Comparison of ENCODE assay signal across 8 cellular contexts in the genomic region with DNA sequence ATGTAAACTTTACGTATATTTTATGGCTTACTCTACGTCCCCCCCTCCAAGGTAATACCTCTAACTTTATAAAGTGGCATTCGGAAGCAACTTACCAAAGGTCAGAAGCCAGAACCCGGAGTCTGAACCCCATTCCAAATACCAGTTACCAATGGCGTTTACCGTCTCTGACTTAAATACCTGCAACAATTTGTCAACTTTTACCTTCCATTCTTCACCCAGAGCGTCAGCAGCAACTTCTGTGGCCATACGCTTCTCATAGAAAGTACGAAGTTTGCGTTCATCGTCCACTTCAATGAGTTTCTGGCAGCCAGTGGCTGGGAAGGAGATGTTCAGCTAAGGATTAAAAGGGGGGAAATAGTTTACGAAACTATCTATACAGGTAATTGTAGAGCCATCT. TPM values are rescaled to one million over a fixed set of nuclear protein-coding genes. Genes with fewer than 3 reads are reported as not detected.
DNase-seq lines count a peak whose midpoint lies in the region; ATAC-seq, FAIRE-seq and TF ChIP-seq lines count a peak whose summit lies in the region.

No MANE protein-coding gene starts in this region.

- SMC1A ChIA-PET in GM12878 (lab: Charles Lee; ENCODE audit: uncharacterized antibody, unreplicated experiment): interaction anchor here (0.9 to 1.0 kb wide), 2 partner anchors 74 to 78 kb away, joined by 4 read pairs; no protein-coding TSS in a partner anchor

- H3K4me1 ChIP-seq in left ventricle myocardium inferior (peaks cover 42% of the 10 kb centered on the region), GM12878 (ENCODE audit: control insufficient read depth, insufficient read depth, low read length) (peaks cover 5% of the 10 kb centered on the region), vagina (peaks cover 23% of the 10 kb centered on the region)

- POLR2A ChIA-PET in GM12878 (lab: Charles Lee): interaction anchor here (1.2 to 1.5 kb wide), 3 partner anchors 17 to 330 kb away, joined by 3 to 5 read pairs (median 5); a partner anchor contains a TSS

- H3K9ac ChIP-seq in GM12878 (ENCODE audit: control insufficient read depth, insufficient read depth, low read length): peak overlapping the region; percentile 97

- DNase-seq in left ventricle myocardium inferior (no peak), cardiac septum (ENCODE audit: low spot score) (no peak), GM12878 (ENCODE audit: low read depth, low spot score) (no peak), medulla oblongata (ENCODE audit: extremely low spot score) (peak; percentile 21), vagina (ENCODE audit: extremely low spot score in 2 of 2) (no peak), LoVo (ENCODE audit: low spot score) (no peak)

- TF ChIP-seq POLR2A in GM12878 (IDR thresholded peaks at IDR 0.05; ENCODE audit: low read depth, low read length) (no peak), vagina (IDR thresholded peaks at IDR 0.05) (no peak)

- in situ Hi-C loops in GM12878 (cut with MboI): no loop called here

- TF ChIP-seq CTCF in left ventricle myocardium inferior (IDR thresholded peaks at IDR 0.05; ENCODE audit: borderline replicate concordance): no peak
- TF ChIP-seq CTCF in GM12878 (IDR thresholded peaks at IDR 0.05 in 2 of 3, conservative IDR thresholded peaks at IDR 0.05 in 1 of 3; ENCODE audit: control insufficient read depth in 2 of 3, extremely low read depth in 1 of 3, insufficient read depth in 1 of 3, low read depth in 3 of 3, low read length in 3 of 3): no peak
- no peak for TF ChIP-seq CTCF in vagina (IDR thresholded peaks at IDR 0.05)

- H3K4me3 ChIP-seq in left ventricle myocardium inferior (peak overlapping the region; percentile 77), GM12878 (peak overlapping the region; percentile 82), vagina (peak overlapping the region; percentile 57 to 69)

- TF ChIP-seq EP300 in GM12878 (IDR thresholded peaks at IDR 0.05; ENCODE audit: borderline replicate concordance in 1 of 2, control insufficient read depth in 1 of 2, low read depth in 2 of 2, low read length in 2 of 2): no peak

- peak overlapping the region; percentile 79; the same call in 1 of the 2 replicates for H3K4me2 ChIP-seq in GM12878 (ENCODE audit: control insufficient read depth, insufficient read depth)

- peaks cover 47% of the 10 kb centered on the region for H3K79me2 ChIP-seq in GM12878 (ENCODE audit: control insufficient read depth, insufficient read depth, low read length)

- CTCF ChIA-PET in GM12878 (lab: Yijun Ruan, JAX): interaction anchor here (1.4 to 5.8 kb wide), 3 partner anchors 20 to 85 kb away, joined by 3 to 31 read pairs (median 7); no protein-coding TSS in a partner anchor

- under 1% methylated on average over 12 of the region's 12 CpGs for WGBS in GM12878 (ENCODE audit: insufficient coverage, insufficient replicate concordance, low lambda C conversion rate, missing lambda C conversion rate)

- no peak overlapping the region for H2AFZ ChIP-seq in GM12878 (ENCODE audit: control insufficient read depth, low read depth, low read length)

- no peaks in the 10 kb centered on the region for H4K20me1 ChIP-seq in GM12878 (ENCODE audit: control insufficient read depth, insufficient read depth)

- RAD21 ChIA-PET in GM12878 (lab: Charles Lee; ENCODE audit: unreplicated experiment): interaction anchor here (1.0 to 1.8 kb wide), 4 partner anchors 74 to 331 kb away, joined by 3 to 5 read pairs (median 4); a partner anchor contains a TSS

- intact Hi-C loops in left ventricle myocardium inferior (cut with micrococcal nuclease) (loop anchor here (10.0 kb wide), 1 partner anchor 76 kb away; no protein-coding TSS in a partner anchor), cardiac septum (cut with DNase I) (loop anchor here (1.0 to 10.0 kb wide), 3 partner anchors 29 to 254 kb away; a partner anchor contains a TSS), GM12878 (cut with micrococcal nuclease; ENCODE audit: unreplicated experiment) (loop anchor here (2.0 kb wide), 1 partner anchor 148 kb away; a partner anchor contains a TSS), vagina (cut with DNase I) (loop anchor here (2.0 kb wide), 1 partner anchor 78 kb away; no protein-coding TSS in a partner anchor)

- H3K27ac ChIP-seq in left ventricle myocardium inferior (replicated peaks) (peak overlapping the region; percentile 95), GM12878 (ENCODE audit: control insufficient read depth, insufficient read depth) (peak overlapping the region; percentile 88), vagina (peak overlapping the region; percentile 94)

- H3K27me3 ChIP-seq in left ventricle myocardium inferior (ENCODE audit: low read depth): no peaks in the 10 kb centered on the region
- no peaks in the 10 kb centered on the region for H3K27me3 ChIP-seq in GM12878 (replicated peaks in 1 of 2; ENCODE audit: control insufficient read depth in 2 of 2, insufficient read depth in 2 of 2, low read length in 1 of 2)
- H3K27me3 ChIP-seq in vagina: no peaks in the 10 kb centered on the region

- FAIRE-seq in GM12878 (lab: Jason Lieb, UNC): no peak

- H3K9me3 ChIP-seq in left ventricle myocardium inferior (replicated peaks) (no peaks in the 10 kb centered on the region), GM12878 (replicated peaks; ENCODE audit: control insufficient read depth, insufficient read depth, low read length) (no peaks in the 10 kb centered on the region), vagina (no peaks in the 10 kb centered on the region)

- H3K36me3 ChIP-seq in left ventricle myocardium inferior (peaks cover 47% of the 10 kb centered on the region), GM12878 (ENCODE audit: control insufficient read depth in 2 of 2, insufficient read depth in 2 of 2, low read length in 1 of 2) (peaks cover 7 to 32% of the 10 kb centered on the region in 2 experiments), vagina (peaks cover 0 to 30% of the 10 kb centered on the region in 2 donors)

- TF ChIP-seq RAD21 in GM12878 (IDR thresholded peaks at IDR 0.05; ENCODE audit: insufficient read depth, low read depth, low read length): no peak

- no TSS peak for BruUV-seq in GM12878 (replicated peaks; lab: Mats Ljungman, UMichigan)

- ATAC-seq in GM12878 (0 out of 3 replicates have a peak, but pooled peaks have one; percentile 1), HG03095 (IDR thresholded peaks at IDR 0.05; ENCODE audit: unreplicated experiment) (no peak), HG02642 (IDR thresholded peaks at IDR 0.05; ENCODE audit: poor library complexity, unreplicated experiment) (no peak)

TF ChIP-seq in GM12878, 131 proteins besides CTCF, POLR2A, EP300 and RAD21:
- TF ChIP-seq TAF1 (IDR thresholded peaks at IDR 0.05; ENCODE audit: borderline replicate concordance, low read depth, low read length) (0 out of 2 replicates have a peak, but pooled peaks have one; percentile 16), EGR1 (IDR thresholded peaks at IDR 0.05; ENCODE audit: borderline replicate concordance in 1 of 2, low read depth in 2 of 2, low read length in 2 of 2) (no peak)

RNA-seq across cellular contexts. Expression of a gene that starts 0.8 kb away (rescaled TPM):
- total RNA-seq in left ventricle myocardium inferior (997 TPM), cardiac septum (810 TPM), GM12878 (2014; rRNA removed) (3,197 and 3,577 TPM in 2 replicates), GM12878 (2014; rRNA removed; fragmentation: Illumina TruSeq; extraction: Trizol) (3,329 and 3,354 TPM in 2 replicates), GM12878 (2021) (3,715 and 3,807 TPM in 2 replicates), vagina (1,691 TPM)
- 490 and 506 TPM in 2 replicates for total RNA-seq in GM12878 (2013; cell fraction: nucleolus; rRNA removed)
- polyA plus RNA-seq in GM12878 (2011; ENCODE audit: low read depth): 2,549 TPM
- polyA plus RNA-seq in GM12878 (2011; rRNA removed) (3,325 and 4,870 TPM in 2 replicates), GM12878 (2014; fragmentation: Illumina TruSeq; extraction: Trizol) (4,298 and 5,036 TPM in 2 replicates), GM12878 (2014; fragmentation: Nextera tagmentation; extraction: Ambion mirVana) (1,000 to 10,000 TPM; 6,611 to 6,951 TPM), GM12878 (2014; rRNA removed) (3,277 and 3,737 TPM in 2 replicates), GM12878 (2016; fragmentation: Nextera tagmentation; extraction: Ambion mirVana) (1,000 to 10,000 TPM; 2,159 to 2,239 TPM)
- polyA plus RNA-seq in GM12878 (2011; cell fraction: cytosol; rRNA removed): 1,951 and 1,979 TPM in 2 replicates
- 758 and 1,020 TPM in 2 replicates for polyA plus RNA-seq in GM12878 (2011; cell fraction: nucleus; rRNA removed)
- polyA plus RNA-seq in GM12878 (2012): 3,764 and 4,705 TPM in 2 replicates
- 1,308 and 1,402 TPM in 2 replicates for polyA minus RNA-seq in GM12878 (2011; rRNA and poly(A)+ RNA removed)
- polyA minus RNA-seq in GM12878 (2011; cell fraction: cytosol; rRNA and poly(A)+ RNA removed): 282 and 356 TPM in 2 replicates
- polyA minus RNA-seq in GM12878 (2011; cell fraction: nucleus; rRNA and poly(A)+ RNA removed): 205 and 290 TPM in 2 replicates

RNA-seq across cellular contexts. Expression of a gene that starts 29.5 kb away (rescaled TPM):
- total RNA-seq in left ventricle myocardium inferior: 3.8 TPM
- 4.1 TPM for total RNA-seq in cardiac septum
- total RNA-seq in GM12878 (2013; cell fraction: nucleolus; rRNA removed): 8.0 and 10.1 TPM in 2 replicates
- total RNA-seq in GM12878 (2014; rRNA removed): 2.7 and 3.4 TPM in 2 replicates
- 2.4 and 2.9 TPM in 2 replicates for total RNA-seq in GM12878 (2014; rRNA removed; fragmentation: Illumina TruSeq; extraction: Trizol)
- total RNA-seq in GM12878 (2021): 2.3 and 3.1 TPM in 2 replicates
- 1.1 TPM for polyA plus RNA-seq in GM12878 (2011; ENCODE audit: low read depth)
- polyA plus RNA-seq in GM12878 (2011; rRNA removed): 3.1 and 3.3 TPM in 2 replicates
- 2.9 and 3.0 TPM in 2 replicates for polyA plus RNA-seq in GM12878 (2011; cell fraction: cytosol; rRNA removed)
- polyA plus RNA-seq in GM12878 (2011; cell fraction: nucleus; rRNA removed): 2.1 and 2.4 TPM in 2 replicates
- 1.1 and 1.5 TPM in 2 replicates for polyA plus RNA-seq in GM12878 (2012)
- polyA plus RNA-seq in GM12878 (2014; fragmentation: Illumina TruSeq; extraction: Trizol): 2.5 and 3.8 TPM in 2 replicates
- polyA plus RNA-seq in GM12878 (2014; fragmentation: Nextera tagmentation; extraction: Ambion mirVana): under 1 TPM; 0.07 to 0.08 TPM
- polyA plus RNA-seq in GM12878 (2014; rRNA removed): 1.3 and 2.0 TPM in 2 replicates
- 1 to 10 TPM; 1.3 to 1.6 TPM for polyA plus RNA-seq in GM12878 (2016; fragmentation: Nextera tagmentation; extraction: Ambion mirVana)
- 11.0 and 11.5 TPM in 2 replicates for polyA minus RNA-seq in GM12878 (2011; rRNA and poly(A)+ RNA removed)
- 2.9 and 3.6 TPM in 2 replicates for polyA minus RNA-seq in GM12878 (2011; cell fraction: cytosol; rRNA and poly(A)+ RNA removed)
- 1.8 and 2.4 TPM in 2 replicates for polyA minus RNA-seq in GM12878 (2011; cell fraction: nucleus; rRNA and poly(A)+ RNA removed)
- 3.9 TPM for total RNA-seq in vagina
